Comparison of ENCODE assay signal across 8 cellular contexts in the genomic region with DNA sequence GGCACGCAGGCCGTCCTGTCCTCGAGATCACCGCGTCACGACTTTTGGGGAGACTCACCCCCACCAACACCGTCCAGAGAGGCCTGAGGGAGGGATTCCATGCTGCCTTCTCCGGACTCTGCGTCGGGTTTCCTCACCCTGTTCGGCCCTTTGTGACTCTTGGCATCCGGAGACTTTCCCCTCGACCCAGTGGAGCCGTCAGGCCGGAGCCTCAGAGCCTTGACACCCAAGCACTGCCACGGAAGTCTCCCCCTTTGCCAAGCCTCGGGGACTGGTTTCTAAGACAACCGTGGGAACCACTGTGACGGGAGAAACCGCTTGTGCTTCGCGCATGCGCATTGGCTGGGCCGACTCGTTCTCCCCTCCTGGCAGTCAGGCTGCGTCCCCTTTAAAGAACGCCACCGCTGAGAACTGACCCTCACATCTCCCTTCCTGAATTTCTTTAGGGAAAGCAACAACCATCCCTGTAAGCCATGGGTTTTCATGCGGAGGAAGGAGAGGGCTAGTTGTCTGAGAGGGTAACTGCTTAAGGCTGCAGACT.
DNase-seq lines count a peak whose midpoint lies in the region; ATAC-seq lines count a peak whose summit lies in the region.
"Not testable (repeated sequence)": the region's sequence is repeated elsewhere in the genome, so short reads cannot be mapped to it uniquely, and the experiment has no call there.

No MANE protein-coding gene starts in this region.

- H3K36me3 ChIP-seq in CD4-positive, CD25-positive, alpha-beta regulatory T cell (ENCODE audit: control insufficient read depth, insufficient read depth, low read length); naive thymus-derived CD4-positive, alpha-beta T cell (ENCODE audit: control insufficient read depth in 2 of 3, insufficient read depth in 3 of 3, low read length in 3 of 3): not testable (repeated sequence)

- H3K4me3 Mint-ChIP-seq in CD4-positive, CD25-positive, alpha-beta regulatory T cell; T-cell; naive thymus-derived CD4-positive, alpha-beta T cell: not testable (repeated sequence)

- H3K27me3 ChIP-seq in CD4-positive, CD25-positive, alpha-beta regulatory T cell (ENCODE audit: control insufficient read depth, insufficient read depth, low read length); naive thymus-derived CD4-positive, alpha-beta T cell (ENCODE audit: control insufficient read depth in 2 of 2, insufficient read depth in 2 of 2, low read length in 2 of 2): not testable (repeated sequence)

- peak in 2 of 3 donors; percentile 5 to 53 for DNase-seq in CD4-positive, CD25-positive, alpha-beta regulatory T cell
- peak; percentile 6 to 76 (median 50) for DNase-seq in T-cell
- DNase-seq in activated CD8-positive, alpha-beta memory T cell treated with anti-CD3 and anti-CD28 coated beads for 24 hours = peak; percentile 82
- peak; percentile 57 for DNase-seq in activated naive CD4-positive, alpha-beta T cell treated with Interleukin-2 at 50 U/mL for 16 hours
- DNase-seq in Right ventricle myocardium inferior (ENCODE audit: missing footprints) = peak; percentile 82
- DNase-seq in naive thymus-derived CD4-positive, alpha-beta T cell = peak in 8 of 9 donors; percentile 51 to 78 (median 63)
- peak; percentile 30 to 48 for DNase-seq in stimulated activated CD4-positive, alpha-beta T cell treated with anti-CD3 and anti-CD28 coated beads, Interleukin-15, amount 100 ng/mL, for 48 hours (ENCODE audit: low read depth in 2 of 2)
- peak; percentile 28 to 63 for DNase-seq in stimulated activated CD8-positive, alpha-beta memory T cell treated with anti-CD3 and anti-CD28 coated beads, Interleukin-4, amount 100 ng/mL, for 4 hours (ENCODE audit: low read depth in 2 of 2, low spot score in 1 of 2)

- H3K27ac Mint-ChIP-seq in CD4-positive, CD25-positive, alpha-beta regulatory T cell; T-cell; naive thymus-derived CD4-positive, alpha-beta T cell: not testable (repeated sequence)

- not testable (repeated sequence) for ATAC-seq in CD4-positive, CD25-positive, alpha-beta regulatory T cell (ENCODE audit: low read depth in 2 of 2); Right ventricle myocardium inferior; naive thymus-derived CD4-positive, alpha-beta T cell
- peak; percentile 31 to 55 (median 46) for ATAC-seq in T-cell (replicated peaks in 1 of 4)

- H3K4me1 Mint-ChIP-seq in CD4-positive, CD25-positive, alpha-beta regulatory T cell; T-cell; naive thymus-derived CD4-positive, alpha-beta T cell: not testable (repeated sequence)

- not testable (repeated sequence) for H3K4me1 ChIP-seq in CD4-positive, CD25-positive, alpha-beta regulatory T cell (ENCODE audit: control insufficient read depth, insufficient read depth, low read length, poor library complexity, severe bottlenecking); naive thymus-derived CD4-positive, alpha-beta T cell (ENCODE audit: control insufficient read depth in 2 of 2, insufficient read depth in 2 of 2, low read length in 2 of 2)

- POLR2A ChIA-PET in T-cell (lab: Charles Lee); naive thymus-derived CD4-positive, alpha-beta T cell (lab: Charles Lee): not testable (repeated sequence)

- CTCF ChIA-PET in T-cell (lab: Charles Lee); naive thymus-derived CD4-positive, alpha-beta T cell (lab: Charles Lee): not testable (repeated sequence)

- H3K27me3 Mint-ChIP-seq in CD4-positive, CD25-positive, alpha-beta regulatory T cell; T-cell; naive thymus-derived CD4-positive, alpha-beta T cell: not testable (repeated sequence)

- H3K36me3 Mint-ChIP-seq in CD4-positive, CD25-positive, alpha-beta regulatory T cell; T-cell; naive thymus-derived CD4-positive, alpha-beta T cell: not testable (repeated sequence)

- H3K4me3 ChIP-seq in CD4-positive, CD25-positive, alpha-beta regulatory T cell (ENCODE audit: low read depth, low read length); naive thymus-derived CD4-positive, alpha-beta T cell (ENCODE audit: low read length): not testable (repeated sequence)

- not testable (repeated sequence) for H3K9me3 ChIP-seq in CD4-positive, CD25-positive, alpha-beta regulatory T cell (ENCODE audit: control insufficient read depth in 2 of 2, low read length in 2 of 2); naive thymus-derived CD4-positive, alpha-beta T cell (ENCODE audit: control insufficient read depth in 2 of 3, low read length in 3 of 3)

- not testable (repeated sequence) for H3K27ac ChIP-seq in CD4-positive, CD25-positive, alpha-beta regulatory T cell (ENCODE audit: insufficient read depth, low read length, poor library complexity, severe bottlenecking); naive thymus-derived CD4-positive, alpha-beta T cell (ENCODE audit: low read depth, low read length)

- H3K9me3 Mint-ChIP-seq in CD4-positive, CD25-positive, alpha-beta regulatory T cell; T-cell; naive thymus-derived CD4-positive, alpha-beta T cell: not testable (repeated sequence)

- intact Hi-C loops in Right ventricle myocardium inferior (cut with DNase I); naive thymus-derived CD4-positive, alpha-beta T cell (cut with micrococcal nuclease): not testable (repeated sequence)

Comparison
In these comparisons a context has a peak if more than half of its experiments do, and no peak if none do; other contexts are left out.
1. DNase-seq: peak in every context shown above with its lines; median percentile 82 in activated CD8-positive, alpha-beta memory T cell treated with anti-CD3 and anti-CD28 coated beads for 24 hours; 82 in Right ventricle myocardium inferior; 63 in naive thymus-derived CD4-positive, alpha-beta T cell; 57 in activated naive CD4-positive, alpha-beta T cell treated with Interleukin-2 at 50 U/mL for 16 hours; 50 in T-cell; 46 in stimulated activated CD8-positive, alpha-beta memory T cell treated with anti-CD3 and anti-CD28 coated beads, Interleukin-4, amount 100 ng/mL, for 4 hours; 39 in stimulated activated CD4-positive, alpha-beta T cell treated with anti-CD3 and anti-CD28 coated beads, Interleukin-15, amount 100 ng/mL, for 48 hours; 29 in CD4-positive, CD25-positive, alpha-beta regulatory T cell.